ENCODE assay signal across 19 cellular contexts in genomic region chr2:181117176-181117925, GRCh38.
DNase-seq lines count a peak whose midpoint lies in the region; ATAC-seq and TF ChIP-seq lines count a peak whose summit lies in the region.
"Had no signal": no experiment of that assay in that cellular context is flagged by ENCODE, and none has a peak within 500 bp of the region (broad histone marks: within the 10 kb centered on the region; RNA-seq: fewer than 3 reads in every experiment).

No MANE protein-coding gene starts in this region.

- H3K27me3 ChIP-seq in Loucy (ENCODE audit: insufficient read depth, low read length, poor library complexity, severe bottlenecking) (no peaks in the 10 kb centered on the region), WERI-Rb-1 (ENCODE audit: insufficient read depth, low read depth, severe bottlenecking) (no peaks in the 10 kb centered on the region), aorta (ENCODE audit: control insufficient read depth in 1 of 2, insufficient read depth in 2 of 2, low read length in 1 of 2) (no peaks in the 10 kb centered on the region)
- H3K27me3 ChIP-seq: BE2C had no signal

- peak overlapping the region; percentile 63 for H3K27ac ChIP-seq in WERI-Rb-1
- no peak overlapping the region for H3K27ac ChIP-seq in aorta (ENCODE audit: low read depth in 1 of 2, low read length in 2 of 2)
- H3K27ac ChIP-seq: 22Rv1, KMS-11 had no signal

- H2AFZ ChIP-seq in Loucy (ENCODE audit: low read length), result peak overlapping the region; percentile 59; the same call in 1 of the 2 replicates

- DNase-seq in NCI-H1092 treated with DMSO at 0.1 percent for 48 hours (lab: John Stamatoyannopoulos, UW), result peak; percentile 11
- DNase-seq in NCI-H1092 (lab: John Stamatoyannopoulos, UW), result no peak
- DNase-seq in Ammon's horn (ENCODE audit: low spot score), result peak; percentile 4
- peak; percentile 81 for DNase-seq in WERI-Rb-1
- DNase-seq in aorta, result no peak
- DNase-seq: BE2C; Calu3; CD4-positive, alpha-beta T cell; DND-41; GDM1; NCI-H1105 treated with DMSO at 0.1 percent for 48 hours; NCI-H2029; NCI-H526 treated with DMSO at 0.1 percent for 48 hours had no signal

- no peak overlapping the region for H3K9ac ChIP-seq in Loucy (ENCODE audit: low read depth, low read length, poor library complexity, severe bottlenecking)
- H3K9ac ChIP-seq: KMS-11 had no signal

- intact Hi-C loops in aorta (cut with DNase I), result no loop called here

- no peak for TF ChIP-seq CTCF in Loucy (conservative IDR thresholded peaks at IDR 0.05; ENCODE audit: low read length)
- no peak for TF ChIP-seq CTCF in WERI-Rb-1 (IDR thresholded peaks at IDR 0.05; ENCODE audit: low read depth, low read length)

- H3K4me1 ChIP-seq in Loucy (ENCODE audit: insufficient read depth, low read length, poor library complexity, severe bottlenecking) (peaks cover 33% of the 10 kb centered on the region), aorta (ENCODE audit: control insufficient read depth in 1 of 2, insufficient read depth in 2 of 2, low read length in 2 of 2) (no peaks in the 10 kb centered on the region)
- H3K4me1 ChIP-seq: BE2C had no signal

- no peak overlapping the region for H3K4me3 ChIP-seq in Loucy (ENCODE audit: low read length, poor library complexity, severe bottlenecking)
- H3K4me3 ChIP-seq in WERI-Rb-1 (ENCODE audit: low read depth, low read length), result no peak overlapping the region
- H3K4me3 ChIP-seq in aorta (ENCODE audit: low read length in 2 of 2), result no peak overlapping the region
- H3K4me3 ChIP-seq: GM12878 had no signal

- H3K79me2 ChIP-seq in Loucy (ENCODE audit: insufficient read depth, low read length), result no peaks in the 10 kb centered on the region

- no peaks in the 10 kb centered on the region for H3K9me2 ChIP-seq in Loucy (replicated peaks; ENCODE audit: low read depth, low read length)

- no peaks in the 10 kb centered on the region for H3K9me3 ChIP-seq in Loucy (ENCODE audit: insufficient read depth, low read depth, low read length)
- H3K9me3 ChIP-seq in WERI-Rb-1 (ENCODE audit: severe bottlenecking), result no peaks in the 10 kb centered on the region
- no peaks in the 10 kb centered on the region for H3K9me3 ChIP-seq in aorta (ENCODE audit: control insufficient read depth, low read length)
- H3K9me3 ChIP-seq: BE2C had no signal

- H3K36me3 ChIP-seq in Loucy (ENCODE audit: insufficient read depth, low read length) (no peaks in the 10 kb centered on the region), WERI-Rb-1 (no peaks in the 10 kb centered on the region), aorta (ENCODE audit: control insufficient read depth in 1 of 2, insufficient read depth in 2 of 2, low read length in 1 of 2) (no peaks in the 10 kb centered on the region)
- H3K36me3 ChIP-seq: BE2C had no signal

- H3K4me2 ChIP-seq in Loucy (ENCODE audit: low read depth, low read length, poor library complexity, severe bottlenecking), result no peak overlapping the region
- H3K4me2 ChIP-seq: KMS-11 had no signal

- no peaks in the 10 kb centered on the region for H4K20me1 ChIP-seq in Loucy (ENCODE audit: insufficient read depth, low read length, poor library complexity, severe bottlenecking)

- ATAC-seq in aorta (ENCODE audit: low FRiP score) (no peak), HG03045 (IDR thresholded peaks at IDR 0.05; ENCODE audit: unreplicated experiment) (no peak), HG02870 (IDR thresholded peaks at IDR 0.05; ENCODE audit: unreplicated experiment) (no peak)
- ATAC-seq: GM12878 had no signal

- H3F3A ChIP-seq in Loucy (ENCODE audit: low read depth), result no peaks in the 10 kb centered on the region

Comparison
In these comparisons a context has a peak if more than half of its experiments do, and no peak if none do; other contexts are left out.
1. DNase-seq: peak in NCI-H1092 treated with DMSO at 0.1 percent for 48 hours (single experiment), Ammon's horn (single experiment) and WERI-Rb-1 (single experiment); none in NCI-H1092 (single experiment) and aorta (0 of 2).